In genomic region chrX:68842351-68842750, GRCh38 we compare ENCODE assay signal across 27 cellular contexts. TPM values are rescaled to one million over a fixed set of nuclear protein-coding genes. Genes with fewer than 3 reads are reported as not detected.
A peak's percentile ranks its signal among the peaks of the same experiment; 100 is the strongest.
DNase-seq lines count a peak whose midpoint lies in the region; ATAC-seq and TF ChIP-seq lines count a peak whose summit lies in the region.
"Had no signal": no experiment of that assay in that cellular context is flagged by ENCODE, and none has a peak within 500 bp of the region (broad histone marks: within the 10 kb centered on the region; RNA-seq: fewer than 3 reads in every experiment).

No MANE protein-coding gene starts in this region.

- intact Hi-C loops in mucosa of descending colon (cut with DNase I, micrococcal nuclease): loop anchor here in 1 of 2 donors (10.0 kb wide), 1 partner anchor 152 kb away; no protein-coding TSS in a partner anchor

- no peaks in the 10 kb centered on the region for H3K36me3 Mint-ChIP-seq in activated naive CD4-positive, alpha-beta T cell treated with anti-CD3 and anti-CD28 coated beads, Interleukin-2, amount 10 ng/mL, durations not matched to agents 7 days and 5 days
- H3K36me3 Mint-ChIP-seq: memory B cell had no signal

- ATAC-seq in mucosa of descending colon: peak; percentile 73
- ATAC-seq: K562; stimulated activated effector memory CD8-positive, alpha-beta T cell treated with anti-CD3 and anti-CD28 coated beads, Interleukin-12 subunit alpha, Interleukin-12 subunit beta, amount 100 ng/mL, for 72 hours had no signal

- H3K27me3 ChIP-seq in BLaER1 (peaks cover 60% of the 10 kb centered on the region), duodenal mucosa (ENCODE audit: control insufficient read depth in 1 of 2, insufficient read depth in 2 of 2, low read length in 2 of 2) (no peaks in the 10 kb centered on the region), GM23248 (replicated peaks; ENCODE audit: insufficient read depth) (no peaks in the 10 kb centered on the region)
- H3K27me3 ChIP-seq: adrenal gland, brain microvascular endothelial cell, spleen had no signal

- no peak overlapping the region for H2AFZ ChIP-seq in GM23248

- no peak overlapping the region for H3K9ac ChIP-seq in BLaER1
- peak overlapping the region; percentile 18 to 54 for H3K9ac ChIP-seq in duodenal mucosa (ENCODE audit: low read depth in 1 of 2, low read length in 2 of 2)
- H3K9ac ChIP-seq in GM23248: no peak overlapping the region

- H3K9me3 ChIP-seq in BLaER1 (no peaks in the 10 kb centered on the region), duodenal mucosa (ENCODE audit: control insufficient read depth in 1 of 2, low read length in 2 of 2) (no peaks in the 10 kb centered on the region), mucosa of descending colon (no peaks in the 10 kb centered on the region), GM23248 (ENCODE audit: low read depth) (no peaks in the 10 kb centered on the region)
- H3K9me3 ChIP-seq: adrenal gland, spleen had no signal

- no peaks in the 10 kb centered on the region for H3K27me3 Mint-ChIP-seq in activated naive CD4-positive, alpha-beta T cell treated with anti-CD3 and anti-CD28 coated beads, Interleukin-2, amount 10 ng/mL, durations not matched to agents 7 days and 5 days
- H3K27me3 Mint-ChIP-seq: memory B cell had no signal

- DNase-seq in NCI-H69 (lab: John Stamatoyannopoulos, UW): peak; percentile 77
- peak; percentile 68 to 75 (median 75) for DNase-seq in mucosa of descending colon
- no peak for DNase-seq in activated naive CD4-positive, alpha-beta T cell treated with anti-CD3 and anti-CD28 coated beads, Interleukin-2, amount 10 ng/mL, durations not matched to agents 7 days and 5 days
- no peak for DNase-seq in NCI-H524 (lab: John Stamatoyannopoulos, UW)
- DNase-seq in SKM-1 treated with dmso at 0.1 percent for 144 hours (lab: John Stamatoyannopoulos, UW; ENCODE audit: unreplicated experiment): no peak
- DNase-seq in GM23248: no peak
- DNase-seq: activated CD4-positive, alpha-beta T cell treated with anti-CD3 and anti-CD28 coated beads for 4 hours; activated CD8-positive, alpha-beta memory T cell treated with anti-CD3 and anti-CD28 coated beads for 24 hours; activated T-cell treated with anti-CD3 and anti-CD28 coated beads, Interleukin-2, amount 50 U/mL, for 24 hours; brain microvascular endothelial cell; cortex of kidney; EL; HCEC 1CT; islet precursor cell; MM.1S; NCI-H1436 treated with DMSO at 0.1 percent for 48 hours; NCI-H510A treated with DMSO at 0.1 percent for 48 hours; occipital lobe; retina; spleen; stimulated activated CD4-positive, alpha-beta T cell treated with anti-CD3 and anti-CD28 coated beads, Interleukin-2, amount 100 ng/mL, for 48 hours had no signal

- H3K36me3 ChIP-seq in BLaER1: peaks cover 42% of the 10 kb centered on the region
- peaks cover 11 to 15% of the 10 kb centered on the region in 2 donors for H3K36me3 ChIP-seq in duodenal mucosa (ENCODE audit: control insufficient read depth in 1 of 2, insufficient read depth in 2 of 2, low read length in 2 of 2)
- no peaks in the 10 kb centered on the region for H3K36me3 ChIP-seq in mucosa of descending colon (ENCODE audit: low read depth)
- no peaks in the 10 kb centered on the region for H3K36me3 ChIP-seq in GM23248 (ENCODE audit: low read depth)
- H3K36me3 ChIP-seq: brain microvascular endothelial cell had no signal

- H3K4me2 ChIP-seq in BLaER1 (peak overlapping the region; percentile 58), GM23248 (ENCODE audit: unreplicated experiment) (no peak overlapping the region)

- H3K4me3 ChIP-seq in BLaER1: no peak overlapping the region
- H3K4me3 ChIP-seq in duodenal mucosa (ENCODE audit: low read depth in 1 of 2, low read length in 2 of 2): peak overlapping the region in 1 of 2 donors; percentile 24
- no peak overlapping the region for H3K4me3 ChIP-seq in mucosa of descending colon
- no peak overlapping the region for H3K4me3 ChIP-seq in GM23248
- H3K4me3 ChIP-seq: adrenal gland, K562, spleen had no signal

- no peak for TF ChIP-seq CTCF in mucosa of descending colon (IDR thresholded peaks at IDR 0.05)

- no peaks in the 10 kb centered on the region for H3K9me3 Mint-ChIP-seq in activated naive CD4-positive, alpha-beta T cell treated with anti-CD3 and anti-CD28 coated beads, Interleukin-2, amount 10 ng/mL, durations not matched to agents 7 days and 5 days
- H3K9me3 Mint-ChIP-seq: activated T-cell treated with anti-CD3 and anti-CD28 coated beads, Interleukin-2, amount 50 U/mL, for 24 hours; memory B cell; stimulated activated effector memory CD8-positive, alpha-beta T cell treated with anti-CD3 and anti-CD28 coated beads, Interleukin-12 subunit alpha, Interleukin-12 subunit beta, amount 100 ng/mL, for 72 hours had no signal

- H3K4me1 ChIP-seq in BLaER1 (peaks cover 39% of the 10 kb centered on the region), duodenal mucosa (ENCODE audit: control insufficient read depth in 1 of 2, insufficient read depth in 2 of 2, low read length in 2 of 2) (peaks cover 45 to 52% of the 10 kb centered on the region in 2 donors), mucosa of descending colon (ENCODE audit: low read depth) (peaks cover 6% of the 10 kb centered on the region), GM23248 (ENCODE audit: insufficient read depth) (no peaks in the 10 kb centered on the region)
- H3K4me1 ChIP-seq: adrenal gland had no signal

- in situ Hi-C loops in GM23248 (cut with MboI): no loop called here

- no peaks in the 10 kb centered on the region for H3K4me1 Mint-ChIP-seq in activated naive CD4-positive, alpha-beta T cell treated with anti-CD3 and anti-CD28 coated beads, Interleukin-2, amount 10 ng/mL, durations not matched to agents 7 days and 5 days
- H3K4me1 Mint-ChIP-seq: memory B cell; stimulated activated effector memory CD8-positive, alpha-beta T cell treated with anti-CD3 and anti-CD28 coated beads, Interleukin-12 subunit alpha, Interleukin-12 subunit beta, amount 100 ng/mL, for 72 hours had no signal

- H3K27ac Mint-ChIP-seq in activated naive CD4-positive, alpha-beta T cell treated with anti-CD3 and anti-CD28 coated beads, Interleukin-2, amount 10 ng/mL, durations not matched to agents 7 days and 5 days: no peak overlapping the region
- H3K27ac Mint-ChIP-seq: activated T-cell treated with anti-CD3 and anti-CD28 coated beads, Interleukin-2, amount 50 U/mL, for 24 hours; memory B cell; stimulated activated effector memory CD8-positive, alpha-beta T cell treated with anti-CD3 and anti-CD28 coated beads, Interleukin-12 subunit alpha, Interleukin-12 subunit beta, amount 100 ng/mL, for 72 hours had no signal

- H3K27ac ChIP-seq in BLaER1 (peak overlapping the region; percentile 64), duodenal mucosa (ENCODE audit: low read depth, low read length) (peak overlapping the region; percentile 39), GM23248 (no peak overlapping the region)
- H3K27ac ChIP-seq: brain microvascular endothelial cell had no signal

- 90 to 100% methylated on average over 1 to 2 of the region's 2 CpGs for WGBS in GM23248 (ENCODE audit: low coverage in 1 of 2, low lambda C conversion rate in 2 of 2, missing lambda C conversion rate in 2 of 2), 2 experiments

- CTCF ChIA-PET in activated naive CD4-positive, alpha-beta T cell treated with anti-CD3 and anti-CD28 coated beads, Interleukin-2, amount 10 ng/mL, durations not matched to agents 7 days and 5 days (lab: Charles Lee): no interaction called here

- no peaks in the 10 kb centered on the region for H3F3A ChIP-seq in GM23248 (ENCODE audit: insufficient read depth)

- H3K79me2 ChIP-seq in GM23248 (ENCODE audit: insufficient read depth): no peaks in the 10 kb centered on the region

- H3K9me2 ChIP-seq in GM23248 (ENCODE audit: insufficient read depth): no peaks in the 10 kb centered on the region

- peaks cover 56% of the 10 kb centered on the region for H4K20me1 ChIP-seq in BLaER1
- no peaks in the 10 kb centered on the region for H4K20me1 ChIP-seq in GM23248 (ENCODE audit: insufficient read depth)

- H3K4me3 Mint-ChIP-seq in activated naive CD4-positive, alpha-beta T cell treated with anti-CD3 and anti-CD28 coated beads, Interleukin-2, amount 10 ng/mL, durations not matched to agents 7 days and 5 days: no peak overlapping the region
- H3K4me3 Mint-ChIP-seq: activated T-cell treated with anti-CD3 and anti-CD28 coated beads, Interleukin-2, amount 50 U/mL, for 24 hours; memory B cell; stimulated activated effector memory CD8-positive, alpha-beta T cell treated with anti-CD3 and anti-CD28 coated beads, Interleukin-12 subunit alpha, Interleukin-12 subunit beta, amount 100 ng/mL, for 72 hours had no signal

RNA-seq across cellular contexts. Expression of gene EFNB1, which starts 13.5 kb away (rescaled TPM):
- total RNA-seq in mucosa of descending colon: 10 to 100 TPM; 41.7 to 81.5 (median 66.3) TPM
- total RNA-seq in GM23248 (2014; rRNA removed; shearing (Covaris generic)): 12.6 and 15.8 TPM in 2 replicates
- 4.7 and 5.3 TPM in 2 replicates for polyA plus RNA-seq in GM23248 (2016; fragmentation: Nextera tagmentation; extraction: Ambion mirVana)

Comparison
In these comparisons a context has a peak if more than half of its experiments do, and no peak if none do; other contexts are left out.
1. H3K9ac ChIP-seq: peak in duodenal mucosa (2 of 2); none in BLaER1 (single experiment) and GM23248 (single experiment).
2. DNase-seq: peak in NCI-H69 (single experiment) and mucosa of descending colon (3 of 3); none in activated naive CD4-positive, alpha-beta T cell treated with anti-CD3 and anti-CD28 coated beads, Interleukin-2, amount 10 ng/mL, durations not matched to agents 7 days and 5 days (single experiment), NCI-H524 (0 of 2), SKM-1 treated with dmso at 0.1 percent for 144 hours (single experiment) and GM23248 (single experiment).